ENCODE assay signal across 23 cellular contexts in the genomic region with DNA sequence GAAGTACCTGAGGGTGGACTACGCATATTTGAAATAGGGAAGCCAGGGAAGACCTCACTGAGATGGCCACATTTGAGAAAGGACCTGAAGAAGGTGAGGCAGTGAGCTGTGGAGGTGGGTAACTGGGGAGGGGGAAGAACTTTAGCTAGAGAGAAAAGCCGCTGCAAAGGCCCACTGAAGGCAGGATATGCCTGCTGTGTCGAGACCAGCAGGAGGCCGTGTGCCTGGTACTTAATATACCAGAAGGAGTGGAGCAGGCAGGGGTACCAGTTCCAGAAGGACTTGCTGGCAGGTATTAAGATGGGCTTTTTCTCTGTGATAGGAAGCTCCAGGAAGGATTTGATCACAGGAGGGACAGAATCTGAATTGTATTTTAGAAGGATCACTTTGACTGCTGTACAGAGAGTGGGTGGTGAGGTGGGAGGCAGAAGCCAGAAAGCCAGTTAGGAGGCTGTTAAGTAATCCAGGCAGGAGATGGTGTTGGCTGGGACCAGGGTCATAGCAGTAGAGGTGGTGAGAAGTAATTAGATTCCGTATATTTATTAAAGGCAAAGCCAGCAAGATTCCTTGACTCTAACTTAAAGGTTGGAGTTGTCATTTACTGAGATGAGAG. TPM values are rescaled to one million over a fixed set of nuclear protein-coding genes. Genes with fewer than 3 reads are reported as not detected.
DNase-seq lines count a peak whose midpoint lies in the region; ATAC-seq and TF ChIP-seq lines count a peak whose summit lies in the region.
"Had no signal": no experiment of that assay in that cellular context is flagged by ENCODE, and none has a peak within 500 bp of the region (broad histone marks: within the 10 kb centered on the region; RNA-seq: fewer than 3 reads in every experiment).

No MANE protein-coding gene starts in this region.

- H4K20me1 ChIP-seq in mammary epithelial cell (ENCODE audit: insufficient read depth, low read length) (no peaks in the 10 kb centered on the region), PC-3 (ENCODE audit: low read length) (no peaks in the 10 kb centered on the region), hepatocyte (ENCODE audit: insufficient read depth, poor library complexity, severe bottlenecking) (no peaks in the 10 kb centered on the region)

- no TSS peak for BruUV-seq in mammary epithelial cell (replicated peaks; lab: Mats Ljungman, UMichigan)
- no TSS peak for BruUV-seq in MCF 10A (replicated peaks; lab: Mats Ljungman, UMichigan)
- no TSS peak for BruUV-seq in PC-3 (replicated peaks; lab: Mats Ljungman, UMichigan)

- POLR2A ChIA-PET in MCF 10A (lab: Yijun Ruan, JAX) (interaction anchor here (0.6 to 1.3 kb wide), 3 partner anchors 51 to 361 kb away, joined by 3 to 4 read pairs (median 3); a partner anchor contains a TSS), PC-3 (lab: Charles Lee; ENCODE audit: unreplicated experiment) (no interaction called here)

- H3K27ac ChIP-seq in mammary epithelial cell (ENCODE audit: insufficient read depth, low read depth, low read length) (peak overlapping the region; percentile 80), PC-3 (ENCODE audit: low read length) (peak overlapping the region; percentile 83), hepatocyte (peak overlapping the region; percentile 74), stomach (peak overlapping the region; percentile 1 to 61 (median 29)), colonic mucosa (no peak overlapping the region)
- H3K27ac ChIP-seq: C4-2B, dorsolateral prefrontal cortex, heart right ventricle, left lung, pancreas, SJSA1, testis had no signal

- in situ Hi-C loops in mammary epithelial cell (cut with MboI; ENCODE audit: low sequenced_read_pairs in 2 of 2), result no loop called here

- WGBS in mammary epithelial cell (ENCODE audit: low coverage, missing lambda C conversion rate), result 100% methylated on average over 5 of the region's 5 CpGs
- WGBS in hepatocyte (ENCODE audit: low lambda C conversion rate, missing lambda C conversion rate), result 99% methylated on average over 5 of the region's 5 CpGs
- WGBS in stomach, 5 donors, result 91 to 96% (median 94%) methylated on average over 5 of the region's 5 CpGs

- H3K9ac ChIP-seq in mammary epithelial cell (ENCODE audit: insufficient read depth, low read length), result no peak overlapping the region
- peak overlapping the region; percentile 52 for H3K9ac ChIP-seq in PC-3 (ENCODE audit: low read length)
- H3K9ac ChIP-seq in colonic mucosa (ENCODE audit: low read depth in 2 of 2, low read length in 2 of 2), result no peak overlapping the region

- H3K4me1 ChIP-seq in mammary epithelial cell (ENCODE audit: insufficient read depth, low read length) (peaks cover 64% of the 10 kb centered on the region), PC-3 (ENCODE audit: insufficient read depth, low read length) (peaks cover 71% of the 10 kb centered on the region), hepatocyte (ENCODE audit: insufficient read depth) (peaks cover 10% of the 10 kb centered on the region), stomach (peaks cover 20 to 67% (median 47%) of the 10 kb centered on the region in 4 donors), colonic mucosa (peaks cover 1% of the 10 kb centered on the region)

- no peaks in the 10 kb centered on the region for H3K27me3 Mint-ChIP-seq in MCF 10A (ENCODE audit: insufficient read depth, unreplicated experiment)
- H3K27me3 Mint-ChIP-seq: activated CD4-positive, alpha-beta T cell treated with anti-CD3 and anti-CD28 coated beads for 36 hours; activated naive CD8-positive, alpha-beta T cell treated with anti-CD3 and anti-CD28 coated beads, Interleukin-2, amount 10 ng/mL, durations not matched to agents 7 days and 5 days had no signal

- no peak overlapping the region for H3K27ac Mint-ChIP-seq in MCF 10A (ENCODE audit: low read depth, unreplicated experiment)
- H3K27ac Mint-ChIP-seq: activated CD4-positive, alpha-beta T cell treated with anti-CD3 and anti-CD28 coated beads for 36 hours; activated naive CD8-positive, alpha-beta T cell treated with anti-CD3 and anti-CD28 coated beads, Interleukin-2, amount 10 ng/mL, durations not matched to agents 7 days and 5 days; nephron progenitor cell had no signal

- no peak for TF ChIP-seq EP300 in stomach (IDR thresholded peaks at IDR 0.05)

- H3K4me3 ChIP-seq in mammary epithelial cell (replicated peaks in 1 of 3; ENCODE audit: insufficient read depth in 1 of 3, low read depth in 2 of 3, low read length in 3 of 3) (no peak overlapping the region), PC-3 (ENCODE audit: low read length) (no peak overlapping the region), hepatocyte (no peak overlapping the region), stomach (no peak overlapping the region), colonic mucosa (no peak overlapping the region)
- H3K4me3 ChIP-seq: dorsolateral prefrontal cortex, heart right ventricle, left lung, pancreas, SJSA1, testis had no signal

- H3K9me2 ChIP-seq in PC-3 (replicated peaks; ENCODE audit: low read length), result no peaks in the 10 kb centered on the region
- no peaks in the 10 kb centered on the region for H3K9me2 ChIP-seq in hepatocyte (replicated peaks; ENCODE audit: insufficient read depth)

- no peaks in the 10 kb centered on the region for H3K9me3 Mint-ChIP-seq in MCF 10A (ENCODE audit: unreplicated experiment)
- H3K9me3 Mint-ChIP-seq: activated naive CD8-positive, alpha-beta T cell treated with anti-CD3 and anti-CD28 coated beads, Interleukin-2, amount 10 ng/mL, durations not matched to agents 7 days and 5 days; immature natural killer cell; nephron progenitor cell had no signal

- CTCF ChIA-PET in mammary epithelial cell (lab: Charles Lee; ENCODE audit: low non-redundant PET) (no interaction called here), MCF 10A (lab: Yijun Ruan, JAX) (interaction anchor here (0.7 kb wide), 1 partner anchor 26 kb away, joined by 3 read pairs; no protein-coding TSS in a partner anchor), PC-3 (lab: Charles Lee) (no interaction called here)

- H3K36me3 Mint-ChIP-seq in MCF 10A (ENCODE audit: insufficient read depth, unreplicated experiment), result no peaks in the 10 kb centered on the region

- H3K79me2 ChIP-seq in mammary epithelial cell (ENCODE audit: insufficient read depth, low read length), result peaks cover 65% of the 10 kb centered on the region
- H3K79me2 ChIP-seq in PC-3 (ENCODE audit: low read length), result peaks cover 59% of the 10 kb centered on the region
- H3K79me2 ChIP-seq in hepatocyte, result peaks cover 5% of the 10 kb centered on the region

- TF ChIP-seq POLR2A in stomach (IDR thresholded peaks at IDR 0.05), result no peak

- H3K4me2 ChIP-seq in mammary epithelial cell (ENCODE audit: insufficient read depth, low read depth, low read length) (no peak overlapping the region), PC-3 (ENCODE audit: low read length) (0 out of 2 replicates have a peak overlapping the region, but pooled peaks have one; percentile 7), hepatocyte (no peak overlapping the region)

- H3K4me1 Mint-ChIP-seq in MCF 10A (ENCODE audit: insufficient read depth, unreplicated experiment), result peaks cover 31% of the 10 kb centered on the region

- intact Hi-C loops in mammary epithelial cell (cut with micrococcal nuclease) (no loop called here), MCF 10A (cut with micrococcal nuclease) (no loop called here), PC-3 (cut with micrococcal nuclease) (no loop called here), stomach (cut with DNase I; ENCODE audit: low total_unique reads) (no loop called here), colonic mucosa (cut with DNase I) (no loop called here)

- H3K4me3 Mint-ChIP-seq in MCF 10A (ENCODE audit: unreplicated experiment), result no peak overlapping the region
- H3K4me3 Mint-ChIP-seq: activated CD4-positive, alpha-beta T cell treated with anti-CD3 and anti-CD28 coated beads for 36 hours; activated naive CD8-positive, alpha-beta T cell treated with anti-CD3 and anti-CD28 coated beads, Interleukin-2, amount 10 ng/mL, durations not matched to agents 7 days and 5 days; immature natural killer cell; nephron progenitor cell had no signal

- H3K9me3 ChIP-seq in mammary epithelial cell (replicated peaks; ENCODE audit: insufficient read depth, low read length) (no peaks in the 10 kb centered on the region), PC-3 (ENCODE audit: low read length) (no peaks in the 10 kb centered on the region), hepatocyte (ENCODE audit: low read depth) (no peaks in the 10 kb centered on the region), stomach (no peaks in the 10 kb centered on the region), colonic mucosa (no peaks in the 10 kb centered on the region)
- H3K9me3 ChIP-seq: heart right ventricle, left lung, pancreas, SJSA1, testis had no signal

- ATAC-seq in PC-3, result no peak
- ATAC-seq: activated CD4-positive, alpha-beta T cell treated with anti-CD3 and anti-CD28 coated beads for 36 hours; heart right ventricle; left lung; pancreas had no signal

- H2AFZ ChIP-seq in mammary epithelial cell (ENCODE audit: low read depth, low read length) (no peak overlapping the region), PC-3 (ENCODE audit: low read length) (no peak overlapping the region), hepatocyte (no peak overlapping the region)

- H3K27me3 ChIP-seq in mammary epithelial cell (ENCODE audit: insufficient read depth, low read length) (no peaks in the 10 kb centered on the region), PC-3 (ENCODE audit: low read length) (no peaks in the 10 kb centered on the region), hepatocyte (no peaks in the 10 kb centered on the region), stomach (no peaks in the 10 kb centered on the region), colonic mucosa (no peaks in the 10 kb centered on the region)
- H3K27me3 ChIP-seq: dorsolateral prefrontal cortex, heart right ventricle, left lung, pancreas, SJSA1, testis had no signal

- DNase-seq in mammary epithelial cell (no peak), MCF 10A (ENCODE audit: unreplicated experiment) (no peak), PC-3 (no peak), hepatocyte (ENCODE audit: low spot score) (no peak), stomach (no peak), AML-193 (lab: John Stamatoyannopoulos, UW) (no peak), kidney tubule cell (ENCODE audit: low spot score) (no peak), colonic mucosa (no peak)
- DNase-seq: activated CD4-positive, alpha-beta T cell treated with anti-CD3 and anti-CD28 coated beads for 36 hours; activated naive CD8-positive, alpha-beta T cell treated with anti-CD3 and anti-CD28 coated beads, Interleukin-2, amount 10 ng/mL, durations not matched to agents 7 days and 5 days; dorsolateral prefrontal cortex; heart right ventricle; immature natural killer cell; left lung; midbrain; NCI-H1694 treated with DMSO at 0.1 percent for 48 hours; NCI-H524 treated with DMSO at 0.1 percent for 48 hours; nephron progenitor cell; pancreas; T-helper 1 cell; testis had no signal

- peaks cover 7% of the 10 kb centered on the region for H3F3A ChIP-seq in PC-3 (ENCODE audit: low read length, unreplicated experiment)

- H3K36me3 ChIP-seq in mammary epithelial cell (ENCODE audit: insufficient read depth, low read length), result peaks cover 1% of the 10 kb centered on the region
- peaks cover 12% of the 10 kb centered on the region; the same call in 1 of the 2 replicates for H3K36me3 ChIP-seq in PC-3 (ENCODE audit: low read depth, low read length)
- no peaks in the 10 kb centered on the region for H3K36me3 ChIP-seq in hepatocyte (replicated peaks; ENCODE audit: insufficient read depth, low read depth)
- peaks cover 0 to 3% (median 0%) of the 10 kb centered on the region in 4 donors for H3K36me3 ChIP-seq in stomach
- H3K36me3 ChIP-seq in colonic mucosa, result no peaks in the 10 kb centered on the region
- H3K36me3 ChIP-seq: heart right ventricle, left lung, pancreas had no signal

- dilution Hi-C loops in mammary epithelial cell (cut with HindIII; ENCODE audit: low sequenced_read_pairs), result no loop called here

- TF ChIP-seq CTCF in mammary epithelial cell (conservative IDR thresholded peaks at IDR 0.05 in 1 of 2, IDR thresholded peaks at IDR 0.05 in 1 of 2; ENCODE audit: extremely low read depth in 1 of 2, insufficient read depth in 1 of 2, low read depth in 1 of 2, low read length in 2 of 2) (no peak), MCF 10A (IDR thresholded peaks at IDR 0.05; ENCODE audit: unreplicated experiment) (no peak), PC-3 (conservative IDR thresholded peaks at IDR 0.05; ENCODE audit: low read depth, low read length) (no peak), hepatocyte (IDR thresholded peaks at IDR 0.05; ENCODE audit: poor library complexity) (no peak), stomach (IDR thresholded peaks at IDR 0.05) (no peak), colonic mucosa (IDR thresholded peaks at IDR 0.05) (no peak)

RNA-seq across cellular contexts. Expression of a gene that starts 54.2 kb away (rescaled TPM):
- total RNA-seq in mammary epithelial cell (10 to 100 TPM in 1 of 2 donors, 1 to 10 TPM in 1; 3.7 to 12.8 TPM), MCF 10A (2022) (12.3 and 13.3 TPM in 2 replicates), PC-3 (2014; rRNA removed) (13.8 and 18.6 TPM in 2 replicates), hepatocyte (8.7 and 9.0 TPM in 2 replicates), stomach (1 to 10 TPM; 1.3 to 8.3 (median 3.5) TPM), colonic mucosa (10 to 100 TPM in 1 of 2 donors, 1 to 10 TPM in 1; 3.7 to 10.7 TPM)
- polyA plus RNA-seq in mammary epithelial cell (8.8 TPM), hepatocyte (3.7 and 4.1 TPM in 2 replicates), stomach (1 to 10 TPM; 3.1 to 4.9 (median 3.2) TPM)
- polyA minus RNA-seq in mammary epithelial cell, result 8.8 TPM

RNA-seq across cellular contexts. Expression of a gene that starts 55.6 kb away (rescaled TPM):
- total RNA-seq in mammary epithelial cell (10 to 100 TPM in 1 of 2 donors, 1 to 10 TPM in 1; 6.8 to 47.1 TPM), MCF 10A (2022) (13.8 and 16.8 TPM in 2 replicates), PC-3 (2014; rRNA removed) (24.5 and 26.2 TPM in 2 replicates), hepatocyte (7.6 and 9.1 TPM in 2 replicates), stomach (10 to 100 TPM in 3 of 5 donors, 1 to 10 TPM in 2; 2.6 to 34.6 (median 10.5) TPM), colonic mucosa (10 to 100 TPM; 38.1 to 41.8 TPM)
- polyA plus RNA-seq in mammary epithelial cell (21.6 TPM), hepatocyte (17.4 and 20.4 TPM in 2 replicates), stomach (10 to 100 TPM; 13.8 to 33.1 (median 22.0) TPM)
- polyA minus RNA-seq in mammary epithelial cell, result 33.6 TPM
